In the genomic region with DNA sequence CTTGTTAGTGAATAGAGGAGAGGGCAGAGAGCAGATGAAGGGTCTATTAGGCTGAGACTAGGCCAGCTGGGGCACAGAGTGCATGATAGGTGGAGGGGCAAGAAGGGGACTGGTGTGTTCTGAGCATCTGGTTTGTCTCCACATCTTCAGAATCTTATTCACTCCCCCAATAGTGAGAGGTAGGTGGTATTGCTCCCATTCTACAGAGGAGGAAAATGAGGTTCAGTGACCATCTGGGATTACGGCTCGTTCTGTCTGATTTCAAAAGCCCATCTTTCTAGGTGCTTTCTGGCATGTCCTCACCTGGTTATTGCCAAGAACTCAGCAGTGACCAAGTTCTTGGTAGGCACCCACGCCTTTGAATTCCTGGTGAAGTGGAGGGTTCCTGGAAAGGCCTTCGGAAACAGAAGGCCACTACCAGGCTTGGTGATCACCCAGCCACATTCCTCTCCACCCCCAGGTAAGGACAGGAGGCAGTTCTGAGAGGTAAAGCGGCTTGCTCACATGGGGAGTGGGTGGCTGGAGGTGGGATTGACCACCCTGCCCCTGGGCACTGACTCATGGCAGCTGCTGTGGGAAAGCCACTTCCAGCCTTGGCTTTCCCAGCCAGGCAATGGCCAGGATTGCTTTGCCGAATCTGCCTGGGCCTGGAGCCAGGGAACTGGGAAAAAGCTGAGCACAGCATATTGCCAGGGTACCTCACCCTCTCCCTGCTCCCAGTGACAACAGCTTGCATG, we compare ENCODE assay signal across 16 cellular contexts.
"Had no signal": no experiment of that assay in that cellular context is flagged by ENCODE, and none has a peak within 500 bp of the region (broad histone marks: within the 10 kb centered on the region; RNA-seq: fewer than 3 reads in every experiment).

No MANE protein-coding gene starts in this region.

- H3K27ac ChIP-seq: tibial artery had no signal

- ATAC-seq: activated T-cell treated with anti-CD3 and anti-CD28 coated beads, Interleukin-2, amount 50 U/mL, for 4 hours; left colon; natural killer cell; stimulated activated naive B cell treated with anti-CD40 and anti-IgM and Interleukin-4, amounts not matched to agents 10 μg/mL and 1 μg/mL and 100 μg/mL, for 72 hours; T-helper 17 cell; WTC11 had no signal

- FAIRE-seq: colon, endometrium had no signal

- H3K4me3 ChIP-seq: tibial artery had no signal

- H3K9me3 ChIP-seq: tibial artery had no signal

- DNase-seq: activated CD4-positive, alpha-beta memory T cell treated with anti-CD3 and anti-CD28 coated beads, Interleukin-2, amount 10 ng/mL, durations not matched to agents 7 days and 5 days; activated CD4-positive, alpha-beta T cell treated with anti-CD3 and anti-CD28 coated beads for 4 hours; activated effector memory CD4-positive, alpha-beta T cell treated with Interleukin-2 at 50 U/mL for 16 hours; activated T-cell treated with anti-CD3 and anti-CD28 coated beads, Interleukin-2, amount 50 U/mL, for 4 hours; caudate nucleus; foreskin fibroblast; left colon; natural killer cell; stimulated activated CD4-positive, alpha-beta T cell treated with anti-CD3 and anti-CD28 coated beads, Interleukin-15, amount 100 ng/mL, for 24 hours; stimulated activated CD4-positive, alpha-beta T cell treated with anti-CD3 and anti-CD28 coated beads, Interleukin-4, amount 100 ng/mL, for 1 hour; stimulated activated naive B cell treated with anti-CD40 and anti-IgM and Interleukin-4, amounts not matched to agents 10 μg/mL and 1 μg/mL and 100 μg/mL, for 72 hours; T-helper 17 cell; tibial artery had no signal
